1 cellular context compared by ENCODE assay signal in genomic region chr7:135772639-135773019, GRCh38.
A peak's percentile ranks its signal among the peaks of the same experiment; 100 is the strongest.
TF ChIP-seq lines count a peak whose summit lies in the region.

No MANE protein-coding gene starts in this region.

TF ChIP-seq in K562, 482 proteins besides CTCF, POLR2A, EP300 and RAD21 (continued from another document):
- TF ChIP-seq TCF15 (CRISPR knock-in tag; IDR thresholded peaks at IDR 0.05) = no peak
- no peak for TF ChIP-seq HDAC6 (IDR thresholded peaks at IDR 0.05; ENCODE audit: low read depth, low read length)
- no peak for TF ChIP-seq ID3 (CRISPR knock-in tag; IDR thresholded peaks at IDR 0.05)
- TF ChIP-seq ID3 (tag; IDR thresholded peaks at IDR 0.05) = 0 out of 2 replicates have a peak, but pooled peaks have one; percentile 40
- 0 out of 2 replicates have a peak, but pooled peaks have one; percentile 34 for TF ChIP-seq ZNF197 (CRISPR knock-in tag; IDR thresholded peaks at IDR 0.05; ENCODE audit: low read depth)
- TF ChIP-seq ARID2 (IDR thresholded peaks at IDR 0.05) = no peak
- TF ChIP-seq TFAP4 (CRISPR knock-in tag; IDR thresholded peaks at IDR 0.05; ENCODE audit: borderline replicate concordance) = 0 out of 2 replicates have a peak, but pooled peaks have one; percentile 22
- TF ChIP-seq MLLT1 (IDR thresholded peaks at IDR 0.05) = no peak
